ENCODE assay signal across 23 cellular contexts in the genomic region with DNA sequence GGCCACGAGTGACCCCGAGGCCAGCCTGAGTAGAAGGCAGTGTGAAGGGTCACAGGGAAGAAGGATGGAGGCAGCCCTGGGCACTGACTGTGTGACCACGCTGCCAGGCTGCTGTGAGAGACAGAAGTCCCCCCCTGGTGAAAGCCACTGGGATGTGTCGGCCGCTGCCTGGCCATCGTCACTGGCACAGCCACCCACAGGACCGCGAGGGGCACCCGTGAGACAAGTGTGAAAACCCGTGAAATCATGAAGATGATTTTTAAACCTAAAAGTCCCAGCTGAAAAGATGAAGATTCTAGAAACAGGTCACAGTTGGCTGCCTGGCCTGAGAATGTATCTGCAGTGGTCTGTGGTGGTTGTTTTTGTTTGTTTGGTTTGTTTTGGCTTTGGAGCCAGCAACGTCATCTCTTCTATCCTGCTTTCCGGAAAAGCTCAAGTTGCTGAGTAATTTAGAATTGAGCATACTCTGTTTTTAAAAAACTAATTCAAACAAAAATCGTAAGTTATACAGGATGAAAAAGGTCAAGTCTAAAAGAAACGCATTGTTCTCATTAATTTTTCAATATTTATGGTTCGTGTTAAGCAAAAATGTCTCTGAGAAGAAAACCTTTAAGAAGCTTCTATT.
A peak's percentile ranks its signal among the peaks of the same experiment; 100 is the strongest.
DNase-seq lines count a peak whose midpoint lies in the region; ATAC-seq and TF ChIP-seq lines count a peak whose summit lies in the region.
"Had no signal": no experiment of that assay in that cellular context is flagged by ENCODE, and none has a peak within 500 bp of the region (broad histone marks: within the 10 kb centered on the region; RNA-seq: fewer than 3 reads in every experiment).

No MANE protein-coding gene starts in this region.

- no peaks in the 10 kb centered on the region for H3K36me3 ChIP-seq in testis (ENCODE audit: low read depth, missing control alignments)
- peaks cover 32 to 46% of the 10 kb centered on the region in 2 experiments for H3K36me3 ChIP-seq in mesenchymal stem cell (ENCODE audit: control insufficient read depth in 1 of 2, insufficient read depth in 2 of 2, low read depth in 1 of 2, low read length in 2 of 2)

- no peak overlapping the region for H2BK5ac ChIP-seq in mesenchymal stem cell (ENCODE audit: low read depth, low read length, poor library complexity, severe bottlenecking)

- no peak overlapping the region for H2BK120ac ChIP-seq in mesenchymal stem cell (ENCODE audit: low read depth, low read length)

- peak overlapping the region in 1 of 2 experiments; percentile 4 for H3K14ac ChIP-seq in mesenchymal stem cell (ENCODE audit: low read length in 2 of 2)

- H3K79me1 ChIP-seq in mesenchymal stem cell (replicated peaks; ENCODE audit: low read length, poor library complexity, severe bottlenecking), result peaks cover 11% of the 10 kb centered on the region

- H3K4me3 ChIP-seq in testis (no peak overlapping the region), mesenchymal stem cell (ENCODE audit: insufficient read depth in 1 of 2, low read depth in 1 of 2, low read length in 2 of 2) (no peak overlapping the region)
- H3K4me3 ChIP-seq: GM23248 had no signal

- no peak overlapping the region for H2BK15ac ChIP-seq in mesenchymal stem cell (ENCODE audit: low read depth, poor library complexity, severe bottlenecking)

- H3K27ac ChIP-seq in testis (peak overlapping the region; percentile 21 to 74), mesenchymal stem cell (ENCODE audit: low read length, poor library complexity, severe bottlenecking) (no peak overlapping the region)
- H3K27ac ChIP-seq: brain microvascular endothelial cell, GM23248, HL-60 had no signal

- 55 to 61% methylated on average over 15 of the region's 15 CpGs for WGBS in testis, 2 donors
- WGBS in mesenchymal stem cell, result 94% methylated on average over 10 of the region's 15 CpGs

- no peaks in the 10 kb centered on the region for H3K9me3 ChIP-seq in testis
- H3K9me3 ChIP-seq in mesenchymal stem cell (ENCODE audit: control insufficient read depth, low read length), result no peaks in the 10 kb centered on the region

- no peak overlapping the region for H2AFZ ChIP-seq in mesenchymal stem cell (ENCODE audit: low read depth, low read length)
- H2AFZ ChIP-seq: GM23248 had no signal

- no peak overlapping the region for H3K18ac ChIP-seq in mesenchymal stem cell (ENCODE audit: low read depth in 1 of 2, low read length in 2 of 2)

- peak overlapping the region; percentile 72 to 75 for H3K27ac Mint-ChIP-seq in natural killer cell treated with Interleukin-12 subunit alpha and Interleukin-12 subunit beta and Interleukin-15 and Interleukin-18, amount 100 ng/mL, for 72 hours
- no peak overlapping the region for H3K27ac Mint-ChIP-seq in natural killer cell
- H3K27ac Mint-ChIP-seq in central memory CD8-positive, alpha-beta T cell (ENCODE audit: low read depth), result peak overlapping the region; percentile 32
- H3K27ac Mint-ChIP-seq: CD4-positive, alpha-beta T cell; type B pancreatic cell had no signal

- no peak for TF ChIP-seq POLR2A in testis (IDR thresholded peaks at IDR 0.05)

- H3K27me3 ChIP-seq in testis (no peaks in the 10 kb centered on the region), mesenchymal stem cell (ENCODE audit: control insufficient read depth in 1 of 2, insufficient read depth in 1 of 2, low read length in 2 of 2) (no peaks in the 10 kb centered on the region)
- H3K27me3 ChIP-seq: brain microvascular endothelial cell had no signal

- H2AK5ac ChIP-seq in mesenchymal stem cell (ENCODE audit: low read length, severe bottlenecking), result no peak overlapping the region

- intact Hi-C loops in natural killer cell (cut with micrococcal nuclease) (no loop called here), testis (cut with DNase I; ENCODE audit: low total_unique reads) (no loop called here)

- ATAC-seq in natural killer cell treated with Interleukin-12 subunit alpha and Interleukin-12 subunit beta and Interleukin-15 and Interleukin-18, amount 100 ng/mL, for 72 hours, result peak in 1 of 2 donors; percentile 85
- ATAC-seq in natural killer cell (no peak), HG03025 (IDR thresholded peaks at IDR 0.05; ENCODE audit: low FRiP score, unreplicated experiment) (no peak)
- no peak for ATAC-seq in central memory CD8-positive, alpha-beta T cell (replicated peaks; ENCODE audit: extremely low read depth, poor library complexity, severe bottlenecking)
- ATAC-seq: left cardiac atrium had no signal

- no peak for DNase-seq in natural killer cell treated with Interleukin-12 subunit alpha and Interleukin-12 subunit beta and Interleukin-15 and Interleukin-18, amount 100 ng/mL, for 72 hours (ENCODE audit: low spot score)
- DNase-seq in natural killer cell (no peak), iris pigment epithelial cell (ENCODE audit: low read depth) (peak; percentile 56), testis (peak; percentile 41), mesenchymal stem cell (no peak), KG1 (lab: John Stamatoyannopoulos, UW) (no peak)
- no peak for DNase-seq in central memory CD8-positive, alpha-beta T cell (ENCODE audit: low spot score in 2 of 2)
- DNase-seq: activated CD4-positive, CD25-positive, alpha-beta regulatory T cell treated with anti-CD3 and anti-CD28 coated beads, Interleukin-2, amount 50 U/mL, for 72 hours; brain microvascular endothelial cell; CD4-positive, alpha-beta T cell; DMS53; erythroblast; GF-D8; GM23248; left cardiac atrium; mesendoderm; naive B cell; NCI-H1417 treated with DMSO at 0.1 percent for 48 hours; NCI-H524; stimulated activated CD4-positive, alpha-beta T cell treated with anti-CD3 and anti-CD28 coated beads, Interleukin-1b, Interleukin-23, amount 100 ng/mL, for 48 hours had no signal

- no peak overlapping the region for H2BK12ac ChIP-seq in mesenchymal stem cell (ENCODE audit: low read length in 2 of 2)

- H3K4me1 Mint-ChIP-seq in natural killer cell treated with Interleukin-12 subunit alpha and Interleukin-12 subunit beta and Interleukin-15 and Interleukin-18, amount 100 ng/mL, for 72 hours (ENCODE audit: low read depth in 2 of 2), result peaks cover 3 to 22% of the 10 kb centered on the region in 2 donors
- H3K4me1 Mint-ChIP-seq in natural killer cell, result no peaks in the 10 kb centered on the region
- peaks cover 25% of the 10 kb centered on the region for H3K4me1 Mint-ChIP-seq in central memory CD8-positive, alpha-beta T cell

- H3K4me3 Mint-ChIP-seq in natural killer cell treated with Interleukin-12 subunit alpha and Interleukin-12 subunit beta and Interleukin-15 and Interleukin-18, amount 100 ng/mL, for 72 hours, result peak overlapping the region; percentile 34
- H3K4me3 Mint-ChIP-seq in natural killer cell, result no peak overlapping the region
- no peak overlapping the region for H3K4me3 Mint-ChIP-seq in central memory CD8-positive, alpha-beta T cell
- H3K4me3 Mint-ChIP-seq: CD4-positive, alpha-beta T cell; naive B cell; type B pancreatic cell had no signal

- no peaks in the 10 kb centered on the region for H3K27me3 Mint-ChIP-seq in natural killer cell treated with Interleukin-12 subunit alpha and Interleukin-12 subunit beta and Interleukin-15 and Interleukin-18, amount 100 ng/mL, for 72 hours
- H3K27me3 Mint-ChIP-seq in natural killer cell (ENCODE audit: low read depth in 2 of 2), result no peaks in the 10 kb centered on the region
- no peaks in the 10 kb centered on the region for H3K27me3 Mint-ChIP-seq in central memory CD8-positive, alpha-beta T cell
- H3K27me3 Mint-ChIP-seq: CD4-positive, alpha-beta T cell; naive B cell; type B pancreatic cell had no signal

- H3K9ac ChIP-seq in mesenchymal stem cell (ENCODE audit: low read length), result no peak overlapping the region
- H3K9ac ChIP-seq: GM23248 had no signal

- no peak overlapping the region for H3K23ac ChIP-seq in mesenchymal stem cell (ENCODE audit: low read length in 2 of 2)

- H3K4me2 ChIP-seq in mesenchymal stem cell (ENCODE audit: low read length, poor library complexity, severe bottlenecking), result no peak overlapping the region

- H3K4ac ChIP-seq in mesenchymal stem cell (ENCODE audit: low read depth in 1 of 2, low read length in 2 of 2), result no peak overlapping the region

- H3K9me3 Mint-ChIP-seq in natural killer cell treated with Interleukin-12 subunit alpha and Interleukin-12 subunit beta and Interleukin-15 and Interleukin-18, amount 100 ng/mL, for 72 hours, result no peaks in the 10 kb centered on the region
- H3K9me3 Mint-ChIP-seq in natural killer cell, result no peaks in the 10 kb centered on the region
- no peaks in the 10 kb centered on the region for H3K9me3 Mint-ChIP-seq in central memory CD8-positive, alpha-beta T cell
- H3K9me3 Mint-ChIP-seq: CD4-positive, alpha-beta T cell; naive B cell; type B pancreatic cell had no signal

- H3K4me1 ChIP-seq in testis (no peaks in the 10 kb centered on the region), mesenchymal stem cell (ENCODE audit: control insufficient read depth, insufficient read depth, low read depth, low read length) (no peaks in the 10 kb centered on the region)

- peaks cover 17% of the 10 kb centered on the region for H3K36me3 Mint-ChIP-seq in natural killer cell treated with Interleukin-12 subunit alpha and Interleukin-12 subunit beta and Interleukin-15 and Interleukin-18, amount 100 ng/mL, for 72 hours
- H3K36me3 Mint-ChIP-seq in natural killer cell, result peaks cover 7% of the 10 kb centered on the region
- peaks cover 28% of the 10 kb centered on the region for H3K36me3 Mint-ChIP-seq in central memory CD8-positive, alpha-beta T cell (ENCODE audit: insufficient read depth)

- no peak overlapping the region for H4K91ac ChIP-seq in mesenchymal stem cell (ENCODE audit: low read length)

- H4K8ac ChIP-seq in mesenchymal stem cell (ENCODE audit: low read length), result no peak overlapping the region

- TF ChIP-seq CTCF in natural killer cell (IDR thresholded peaks at IDR 0.05) (no peak), testis (IDR thresholded peaks at IDR 0.05) (no peak)

Comparison
In these comparisons a context has a peak if more than half of its experiments do, and no peak if none do; other contexts are left out.
1. H3K27ac Mint-ChIP-seq: peak in natural killer cell treated with Interleukin-12 subunit alpha and Interleukin-12 subunit beta and Interleukin-15 and Interleukin-18, amount 100 ng/mL, for 72 hours (2 of 2) and central memory CD8-positive, alpha-beta T cell (single experiment); none in natural killer cell (0 of 2).
2. DNase-seq: peak in iris pigment epithelial cell (single experiment) and testis (single experiment); none in natural killer cell treated with Interleukin-12 subunit alpha and Interleukin-12 subunit beta and Interleukin-15 and Interleukin-18, amount 100 ng/mL, for 72 hours (single experiment), natural killer cell (single experiment), central memory CD8-positive, alpha-beta T cell (0 of 2), mesenchymal stem cell (single experiment) and KG1 (single experiment).